1 cellular context compared by ENCODE assay signal in genomic region chr2:9229470-9229820, GRCh38.
TF ChIP-seq lines count a peak whose summit lies in the region.

No MANE protein-coding gene starts in this region.

TF ChIP-seq in IMR-90, 13 proteins besides CTCF, POLR2A, EP300 and RAD21:
- TF ChIP-seq MXI1 (IDR thresholded peaks at IDR 0.05; ENCODE audit: borderline replicate concordance, low read depth, low read length) (no peak), RCOR1 (IDR thresholded peaks at IDR 0.05; ENCODE audit: insufficient replicate concordance, low read length) (no peak), BHLHE40 (IDR thresholded peaks at IDR 0.05; ENCODE audit: low read depth, low read length) (no peak), CEBPB (IDR thresholded peaks at IDR 0.05; ENCODE audit: low read depth, low read length) (no peak), MAZ (IDR thresholded peaks at IDR 0.05; ENCODE audit: borderline replicate concordance, low read depth, low read length) (no peak), ELK1 (IDR thresholded peaks at IDR 0.05; ENCODE audit: borderline replicate concordance, low read depth, low read length) (no peak), MAFK (IDR thresholded peaks at IDR 0.05; ENCODE audit: low read depth, low read length) (no peak), CHD1 (IDR thresholded peaks at IDR 0.05; ENCODE audit: low read depth, low read length) (no peak), FOS (IDR thresholded peaks at IDR 0.05; ENCODE audit: low read depth, low read length) (no peak), NFE2L2 (IDR thresholded peaks at IDR 0.05; ENCODE audit: low read depth, low read length) (no peak), RFX5 (IDR thresholded peaks at IDR 0.05; ENCODE audit: low read depth, low read length) (no peak), SMC3 (IDR thresholded peaks at IDR 0.05; ENCODE audit: low read depth, low read length) (no peak)
